In genomic region chr16:73879621-73880020, GRCh38 we compare ENCODE assay signal across 19 cellular contexts.
"Had no signal": no experiment of that assay in that cellular context is flagged by ENCODE, and none has a peak within 500 bp of the region (broad histone marks: within the 10 kb centered on the region; RNA-seq: fewer than 3 reads in every experiment).

No MANE protein-coding gene starts in this region.

- DNase-seq: IMR-90; Karpas-422; KG1; MG63; NCI-H1092 treated with DMSO at 0.1 percent for 48 hours; NCI-H146; NCI-H1694 treated with DMSO at 0.1 percent for 48 hours; NCI-H1930; NCI-H2107; NCI-H524; NCI-H526 treated with DMSO at 0.1 percent for 48 hours; NK-92 treated with Interleukin-12 subunit alpha and Interleukin-12 subunit beta, amount 100 ng/mL, for 24 hours; PC-3; SHP77; SK-N-SH; SW 1271; T-cell had no signal

- H3K4me3 ChIP-seq: MG63 had no signal

- H3K36me3 ChIP-seq: MG63 had no signal

- H3K27me3 ChIP-seq: MG63 had no signal

- FAIRE-seq: HepG2 had no signal

- H3K27ac ChIP-seq: RWPE1 had no signal

- H3K9me3 ChIP-seq: MG63, SK-N-SH had no signal
